13 cellular contexts compared by ENCODE assay signal in the genomic region with DNA sequence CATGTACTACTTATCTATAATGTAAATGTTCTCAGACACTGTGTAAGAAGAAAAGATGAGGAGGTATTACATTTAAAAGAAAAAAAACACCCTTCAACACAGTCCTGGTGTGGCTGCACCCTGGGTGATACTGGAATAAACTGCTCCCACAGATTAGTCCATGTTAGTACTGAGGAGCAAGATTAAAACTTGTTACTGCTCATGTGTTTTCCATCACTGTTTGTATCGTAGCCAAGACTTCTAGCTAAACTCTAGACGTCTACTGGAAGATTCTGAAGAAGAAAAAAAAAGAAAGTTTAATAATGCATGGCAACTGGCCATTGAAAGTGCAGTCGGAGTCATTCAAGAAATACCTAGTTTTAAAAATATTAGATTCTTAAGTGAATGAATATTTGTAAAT. TPM values are rescaled to one million over a fixed set of nuclear protein-coding genes. Genes with fewer than 3 reads are reported as not detected.
DNase-seq lines count a peak whose midpoint lies in the region; ATAC-seq and TF ChIP-seq lines count a peak whose summit lies in the region.
"Had no signal": no experiment of that assay in that cellular context is flagged by ENCODE, and none has a peak within 500 bp of the region (broad histone marks: within the 10 kb centered on the region; RNA-seq: fewer than 3 reads in every experiment).

Gene ASPN, minus strand, starts transcription at position 171 of the 400 bp plus-strand sequence.

- CTCF ChIA-PET in MCF 10A (lab: Yijun Ruan, JAX) = interaction anchor here (0.7 to 2.5 kb wide), 4 partner anchors 19 to 154 kb away, joined by 3 to 9 read pairs (median 4); no protein-coding TSS in a partner anchor

- H2AFZ ChIP-seq in fibroblast of lung (ENCODE audit: low read length) = no peak within 1 kb of the TSS

- H3K36me3 ChIP-seq in breast epithelium (no peaks in the 10 kb centered on the region), fibroblast of lung (ENCODE audit: control insufficient read depth, insufficient read depth, low read length) (no peaks in the 10 kb centered on the region)

- H3K27ac Mint-ChIP-seq in MCF 10A (ENCODE audit: low read depth, unreplicated experiment) (peak within 1 kb of the TSS; percentile 97), nephron (peak within 1 kb of the TSS; percentile 82 to 95 (median 89))
- H3K27ac Mint-ChIP-seq: activated CD8-positive, alpha-beta T cell treated with anti-CD3 and anti-CD28 coated beads for 36 hours; stimulated activated effector memory CD8-positive, alpha-beta T cell treated with anti-CD3 and anti-CD28 coated beads, Interleukin-12 subunit alpha, Interleukin-12 subunit beta, amount 100 ng/mL, for 72 hours had no signal

- POLR2A ChIA-PET in MCF 10A (lab: Yijun Ruan, JAX) = interaction anchor here (1.8 to 4.4 kb wide), 4 partner anchors 16 to 24 kb away, joined by 4 to 28 read pairs (median 24); no protein-coding TSS in a partner anchor

- no peak within 1 kb of the TSS for H3K9ac ChIP-seq in fibroblast of lung (ENCODE audit: insufficient read depth, low read length)

- 11 to 21% methylated on average over 3 of the region's 3 CpGs for WGBS in lower leg skin, 2 donors

- intact Hi-C loops in MCF 10A (cut with micrococcal nuclease) = no loop called here
- intact Hi-C loops in breast epithelium (cut with DNase I; ENCODE audit: low total_unique reads) = no loop called here
- intact Hi-C loops in lower leg skin (cut with DNase I; ENCODE audit: low total_unique reads) = no loop called here

- H3K27me3 Mint-ChIP-seq in MCF 10A (ENCODE audit: insufficient read depth, unreplicated experiment) (no peaks in the 10 kb centered on the region), nephron (ENCODE audit: low read depth) (no peaks in the 10 kb centered on the region)
- H3K27me3 Mint-ChIP-seq: activated CD8-positive, alpha-beta T cell treated with anti-CD3 and anti-CD28 coated beads for 36 hours had no signal

- no peaks in the 10 kb centered on the region for H3K9me3 Mint-ChIP-seq in MCF 10A (ENCODE audit: unreplicated experiment)
- no peaks in the 10 kb centered on the region for H3K9me3 Mint-ChIP-seq in nephron
- H3K9me3 Mint-ChIP-seq: activated CD8-positive, alpha-beta T cell treated with anti-CD3 and anti-CD28 coated beads for 36 hours; stimulated activated effector memory CD8-positive, alpha-beta T cell treated with anti-CD3 and anti-CD28 coated beads, Interleukin-12 subunit alpha, Interleukin-12 subunit beta, amount 100 ng/mL, for 72 hours had no signal

- BruUV-seq in MCF 10A (replicated peaks; lab: Mats Ljungman, UMichigan) = no TSS peak

- H3K4me3 ChIP-seq in breast epithelium (no peak within 1 kb of the TSS), fibroblast of lung (replicated peaks in 1 of 4; ENCODE audit: control extremely low read depth in 1 of 4, insufficient read depth in 1 of 4, low read depth in 3 of 4, low read length in 4 of 4) (peak within 1 kb of the TSS in 1 of 4 experiments; percentile 38), lower leg skin (ENCODE audit: low read depth, poor library complexity, severe bottlenecking) (no peak within 1 kb of the TSS)

- TF ChIP-seq POLR2A in breast epithelium (IDR thresholded peaks at IDR 0.05) = no peak
- TF ChIP-seq POLR2A in lower leg skin (IDR thresholded peaks at IDR 0.05) = no peak

- H3K27me3 ChIP-seq in breast epithelium = no peaks in the 10 kb centered on the region
- H3K27me3 ChIP-seq in fibroblast of lung (ENCODE audit: control insufficient read depth, insufficient read depth, low read length) = no peaks in the 10 kb centered on the region

- peak within 1 kb of the TSS in 1 of 2 donors; percentile 40 for H3K27ac ChIP-seq in breast epithelium
- H3K27ac ChIP-seq in fibroblast of lung (ENCODE audit: insufficient read depth, low read length) = no peak within 1 kb of the TSS

- ATAC-seq in HG02798 (IDR thresholded peaks at IDR 0.05; ENCODE audit: poor library complexity, unreplicated experiment) = no peak
- ATAC-seq: activated CD8-positive, alpha-beta T cell treated with anti-CD3 and anti-CD28 coated beads for 36 hours; left lobe of liver; stimulated activated effector memory CD8-positive, alpha-beta T cell treated with anti-CD3 and anti-CD28 coated beads, Interleukin-12 subunit alpha, Interleukin-12 subunit beta, amount 100 ng/mL, for 72 hours had no signal

- H3K9me3 ChIP-seq in breast epithelium (no peaks in the 10 kb centered on the region), fibroblast of lung (ENCODE audit: control insufficient read depth, insufficient read depth, low read depth, low read length) (no peaks in the 10 kb centered on the region)

- no peaks in the 10 kb centered on the region for H4K20me1 ChIP-seq in fibroblast of lung (ENCODE audit: control insufficient read depth, extremely low read depth, insufficient read depth, low read length)

- peaks cover 22% of the 10 kb centered on the region for H3K4me1 Mint-ChIP-seq in MCF 10A (ENCODE audit: insufficient read depth, unreplicated experiment)
- H3K4me1 Mint-ChIP-seq in nephron = peaks cover 45% of the 10 kb centered on the region

- H3K36me3 Mint-ChIP-seq in MCF 10A (ENCODE audit: insufficient read depth, unreplicated experiment) (no peaks in the 10 kb centered on the region), nephron (ENCODE audit: low read depth) (no peaks in the 10 kb centered on the region)
- H3K36me3 Mint-ChIP-seq: stimulated activated effector memory CD8-positive, alpha-beta T cell treated with anti-CD3 and anti-CD28 coated beads, Interleukin-12 subunit alpha, Interleukin-12 subunit beta, amount 100 ng/mL, for 72 hours had no signal

- TF ChIP-seq CTCF in MCF 10A (IDR thresholded peaks at IDR 0.05; ENCODE audit: unreplicated experiment) (no peak), breast epithelium (IDR thresholded peaks at IDR 0.05) (no peak), fibroblast of lung (conservative IDR thresholded peaks at IDR 0.05 in 1 of 2, IDR thresholded peaks at IDR 0.05 in 1 of 2; ENCODE audit: low read depth in 1 of 2, low read length in 2 of 2) (no peak), nephron (IDR thresholded peaks at IDR 0.05; ENCODE audit: unreplicated experiment in 3 of 3) (no peak), lower leg skin (IDR thresholded peaks at IDR 0.05) (no peak)

- H3K79me2 ChIP-seq in fibroblast of lung (ENCODE audit: control insufficient read depth, insufficient read depth, low read length) = no peaks in the 10 kb centered on the region

- H3K4me3 Mint-ChIP-seq in MCF 10A (ENCODE audit: unreplicated experiment) (peak within 1 kb of the TSS; percentile 30), nephron (peak within 1 kb of the TSS in 2 of 3 experiments; percentile 77 to 80)
- H3K4me3 Mint-ChIP-seq: activated CD8-positive, alpha-beta T cell treated with anti-CD3 and anti-CD28 coated beads for 36 hours; stimulated activated effector memory CD8-positive, alpha-beta T cell treated with anti-CD3 and anti-CD28 coated beads, Interleukin-12 subunit alpha, Interleukin-12 subunit beta, amount 100 ng/mL, for 72 hours had no signal

- H3K4me1 ChIP-seq in breast epithelium (no peaks in the 10 kb centered on the region), fibroblast of lung (ENCODE audit: control insufficient read depth, extremely low read depth, insufficient read depth, low read length) (peaks cover 14% of the 10 kb centered on the region)

- no peak within 1 kb of the TSS for H3K4me2 ChIP-seq in fibroblast of lung (ENCODE audit: extremely low read depth, insufficient read depth, low read length)

- DNase-seq in MCF 10A (ENCODE audit: unreplicated experiment) = no peak
- DNase-seq in breast epithelium (ENCODE audit: low spot score in 2 of 2) = no peak
- peak; percentile 76 to 79 for DNase-seq in fibroblast of lung (ENCODE audit: low read depth in 2 of 2)
- DNase-seq in HUDEP-2 (lab: John Stamatoyannopoulos, UW; ENCODE audit: unreplicated experiment in 76 of 76) = no peak
- no peak for DNase-seq in lower leg skin (ENCODE audit: low spot score in 2 of 2)
- no peak for DNase-seq in NCI-H1930 (lab: John Stamatoyannopoulos, UW)
- DNase-seq: activated CD8-positive, alpha-beta T cell treated with anti-CD3 and anti-CD28 coated beads for 36 hours; small intestine had no signal

RNA-seq across cellular contexts. Expression of gene ASPN, which starts in this region (rescaled TPM):
- total RNA-seq in MCF 10A (2022) (0.12 TPM in 1 of 2 replicates, not detected in the other), breast epithelium (1 to 10 TPM; 3.9 to 6.3 (median 6.2) TPM), fibroblast of lung (10.4 and 10.5 TPM in 2 replicates), lower leg skin (1 to 10 TPM; 3.0 to 9.1 (median 5.7) TPM)
- polyA plus RNA-seq in fibroblast of lung = 4.1 and 5.5 TPM in 2 replicates
- polyA plus RNA-seq in fibroblast of lung (2012) = 2.0 and 2.3 TPM in 2 replicates
- 0.48 TPM in 1 of 2 replicates, not detected in the other for polyA minus RNA-seq in fibroblast of lung (ENCODE audit: low replicate concordance)
- total RNA-seq: activated CD8-positive, alpha-beta T cell treated with anti-CD3 and anti-CD28 coated beads for 36 hours; SK-MEL-5 had no signal

Comparison
In these comparisons a context has a peak if more than half of its experiments do, and no peak if none do; other contexts are left out.
1. DNase-seq: peak in fibroblast of lung (2 of 2); none in MCF 10A (single experiment), breast epithelium (0 of 2), HUDEP-2 (0 of 76), lower leg skin (0 of 2) and NCI-H1930 (0 of 2).